21 cellular contexts compared by ENCODE assay signal in genomic region chr2:233754872-233755611, GRCh38. TPM values are rescaled to one million over a fixed set of nuclear protein-coding genes. Genes with fewer than 3 reads are reported as not detected.
A peak's percentile ranks its signal among the peaks of the same experiment; 100 is the strongest.
DNase-seq lines count a peak whose midpoint lies in the region; ATAC-seq, FAIRE-seq and TF ChIP-seq lines count a peak whose summit lies in the region.
"Had no signal": no experiment of that assay in that cellular context is flagged by ENCODE, and none has a peak within 500 bp of the region (broad histone marks: within the 10 kb centered on the region; RNA-seq: fewer than 3 reads in every experiment).

No MANE protein-coding gene starts in this region.

- no peak overlapping the region for H3K4me3 Mint-ChIP-seq in activated CD4-positive, alpha-beta T cell treated with anti-CD3 and anti-CD28 coated beads, Interleukin-2, amount 10 ng/mL, durations not matched to agents 24 days and 14 days
- H3K4me3 Mint-ChIP-seq: CD14-positive monocyte; CD4-positive, alpha-beta T cell; CD8-positive, alpha-beta memory T cell; HFFc6 had no signal

- no peaks in the 10 kb centered on the region for H3K27me3 Mint-ChIP-seq in activated CD4-positive, alpha-beta T cell treated with anti-CD3 and anti-CD28 coated beads, Interleukin-2, amount 10 ng/mL, durations not matched to agents 24 days and 14 days

- 99% methylated on average over 42 of the region's 44 CpGs for WGBS in A549 (ENCODE audit: missing lambda C conversion rate)
- 72% methylated on average over 31 to 41 of the region's 44 CpGs for WGBS in testis, 2 donors

- no peak for TF ChIP-seq RAD21 in A549 (conservative IDR thresholded peaks at IDR 0.05 in 1 of 2, IDR thresholded peaks at IDR 0.05 in 1 of 2)

- H3K27ac Mint-ChIP-seq in activated CD4-positive, alpha-beta T cell treated with anti-CD3 and anti-CD28 coated beads, Interleukin-2, amount 10 ng/mL, durations not matched to agents 24 days and 14 days: no peak overlapping the region
- H3K27ac Mint-ChIP-seq: CD14-positive monocyte; CD4-positive, alpha-beta T cell; CD8-positive, alpha-beta memory T cell; HFFc6 had no signal

- no peak for TF ChIP-seq POLR2A in A549 (IDR thresholded peaks at IDR 0.05; ENCODE audit: low read length)
- no peak for TF ChIP-seq POLR2A in testis (IDR thresholded peaks at IDR 0.05)

- H3K4me1 Mint-ChIP-seq in activated CD4-positive, alpha-beta T cell treated with anti-CD3 and anti-CD28 coated beads, Interleukin-2, amount 10 ng/mL, durations not matched to agents 24 days and 14 days: no peaks in the 10 kb centered on the region
- H3K4me1 Mint-ChIP-seq: CD14-positive monocyte; CD8-positive, alpha-beta memory T cell had no signal

- FAIRE-seq in A549 (lab: Jason Lieb, UNC): no peak
- FAIRE-seq: A204.1, D721Med, G401.6, H54 had no signal

- H3K27ac ChIP-seq in A549 (peak overlapping the region; percentile 91 to 94), testis (no peak overlapping the region), dorsolateral prefrontal cortex (no peak overlapping the region)
- H3K27ac ChIP-seq: BLaER1 treated with 17β-estradiol and CSF1 and Interleukin-3, amounts not matched to agents 10 nM and 100 nM had no signal

- no peaks in the 10 kb centered on the region for H3K36me3 ChIP-seq in testis (ENCODE audit: low read depth, missing control alignments)
- H3K36me3 ChIP-seq: BE2C, HAP-1 had no signal

- H3K9me3 ChIP-seq in A549 (peaks cover 55% of the 10 kb centered on the region), testis (no peaks in the 10 kb centered on the region)
- H3K9me3 ChIP-seq: BE2C had no signal

- no peaks in the 10 kb centered on the region for H3K27me3 ChIP-seq in testis
- peaks cover 0 to 2% (median 0%) of the 10 kb centered on the region in 45 donors for H3K27me3 ChIP-seq in dorsolateral prefrontal cortex
- H3K27me3 ChIP-seq: BE2C; BLaER1 treated with 17β-estradiol and CSF1 and Interleukin-3, amounts not matched to agents 10 nM and 100 nM had no signal

- DNase-seq in A549 (ENCODE audit: low read depth in 1 of 2, low spot score in 1 of 2) (no peak), left lobe of liver (ENCODE audit: low spot score) (no peak), testis (peak; percentile 82), dorsolateral prefrontal cortex (no peak)
- no peak for DNase-seq in activated CD4-positive, alpha-beta T cell treated with anti-CD3 and anti-CD28 coated beads, Interleukin-2, amount 10 ng/mL, durations not matched to agents 24 days and 14 days
- DNase-seq: ACHN; AML-193; BE2C; CD4-positive, alpha-beta T cell; CD8-positive, alpha-beta memory T cell; DMS 273 treated with DMSO at 0.1 percent for 48 hours; DND-41; GOT3; HFFc6 had no signal

- TF ChIP-seq CTCF in A549 (IDR thresholded peaks at IDR 0.05) (no peak), testis (IDR thresholded peaks at IDR 0.05) (no peak), dorsolateral prefrontal cortex (IDR thresholded peaks at IDR 0.05 in 54 of 56, conservative IDR thresholded peaks at IDR 0.05 in 2 of 56; ENCODE audit: low read depth in 1 of 56, partially characterized antibody in 56 of 56) (no peak)

- intact Hi-C loops in testis (cut with DNase I; ENCODE audit: low total_unique reads) (no loop called here), dorsolateral prefrontal cortex (cut with DNase I) (no loop called here)
- intact Hi-C loops in activated CD4-positive, alpha-beta T cell treated with anti-CD3 and anti-CD28 coated beads, Interleukin-2, amount 10 ng/mL, durations not matched to agents 24 days and 14 days (cut with micrococcal nuclease): no loop called here

- CTCF ChIA-PET in A549 (lab: Yijun Ruan, JAX): interaction anchor here (1.0 kb wide), 1 partner anchor 78 kb away, joined by 3 read pairs; no protein-coding TSS in a partner anchor

- H3K4me1 ChIP-seq in A549 (peaks cover 31% of the 10 kb centered on the region), testis (no peaks in the 10 kb centered on the region)
- H3K4me1 ChIP-seq: BE2C; BLaER1 treated with 17β-estradiol and CSF1 and Interleukin-3, amounts not matched to agents 10 nM and 100 nM had no signal

- ATAC-seq in A549: no peak
- ATAC-seq in left lobe of liver: peak; percentile 10

- TF ChIP-seq EP300 in A549 (IDR thresholded peaks at IDR 0.05): no peak

- H3K4me2 ChIP-seq in A549: no peak overlapping the region
- H3K4me2 ChIP-seq: BLaER1 treated with 17β-estradiol and CSF1 and Interleukin-3, amounts not matched to agents 10 nM and 100 nM had no signal

- H3K4me3 ChIP-seq in A549 (no peak overlapping the region), testis (peak overlapping the region; percentile 53 to 58), dorsolateral prefrontal cortex (no peak overlapping the region)
- H3K4me3 ChIP-seq: BLaER1 treated with 17β-estradiol and CSF1 and Interleukin-3, amounts not matched to agents 10 nM and 100 nM; HAP-1 had no signal

- no peaks in the 10 kb centered on the region for H3K36me3 Mint-ChIP-seq in activated CD4-positive, alpha-beta T cell treated with anti-CD3 and anti-CD28 coated beads, Interleukin-2, amount 10 ng/mL, durations not matched to agents 24 days and 14 days (ENCODE audit: low read depth)
- H3K36me3 Mint-ChIP-seq: CD14-positive monocyte had no signal

- POLR2A ChIA-PET in A549 (lab: Yijun Ruan, JAX): no interaction called here

- peaks cover 9% of the 10 kb centered on the region for H3K9me3 Mint-ChIP-seq in activated CD4-positive, alpha-beta T cell treated with anti-CD3 and anti-CD28 coated beads, Interleukin-2, amount 10 ng/mL, durations not matched to agents 24 days and 14 days

TF ChIP-seq in A549, 52 proteins besides CTCF, POLR2A, EP300 and RAD21 (continues in another document):
- no peak for TF ChIP-seq CBX8 (IDR thresholded peaks at IDR 0.05)

RNA-seq across cellular contexts. Expression of gene UGT1A1, which starts 5.0 kb away (rescaled TPM):
- polyA plus RNA-seq in A549 (2011; rRNA removed) (1.9 and 2.5 TPM in 2 replicates), A549 (2017; fragmentation: RNase III; extraction: RNeasy Plus Mini Kit Qiagen cat#74134 plus additional on column Dnase treatment) (1.4 to 2.0 TPM (median 1.9 TPM) in 3 replicates), testis (ENCODE audit: insufficient read depth, low read depth, low replicate concordance) (0.34 TPM)
- polyA plus RNA-seq in A549 (2012; cell fraction: cytosol; rRNA removed): 0.75 and 0.96 TPM in 2 replicates
- polyA plus RNA-seq in A549 (2012; cell fraction: nucleus; rRNA removed): 0.64 and 0.89 TPM in 2 replicates
- polyA minus RNA-seq in A549 (2011; rRNA and poly(A)+ RNA removed): 3.4 and 3.5 TPM in 2 replicates
- total RNA-seq in left lobe of liver (152 TPM), testis (under 1 TPM; 0.24 to 0.31 TPM), dorsolateral prefrontal cortex (not detected)
- not detected in 2 replicates for total RNA-seq in activated CD4-positive, alpha-beta T cell treated with anti-CD3 and anti-CD28 coated beads, Interleukin-2, amount 10 ng/mL, durations not matched to agents 24 days and 14 days
- total RNA-seq: CD4-positive, alpha-beta T cell; CD8-positive, alpha-beta memory T cell; HFFc6 had no signal
- polyA plus RNA-seq: CD14-positive monocyte; CD8-positive, alpha-beta memory T cell had no signal

RNA-seq across cellular contexts. Expression of gene MROH2A, which starts 23.1 kb away (rescaled TPM):
- polyA plus RNA-seq in A549 (2011; rRNA removed) (0.63 and 0.71 TPM in 2 replicates), A549 (2017; fragmentation: RNase III; extraction: RNeasy Plus Mini Kit Qiagen cat#74134 plus additional on column Dnase treatment) (0.04 to 0.28 TPM (median 0.10 TPM) in 3 replicates), testis (ENCODE audit: insufficient read depth, low read depth, low replicate concordance) (5.1 TPM)
- 0.25 and 0.26 TPM in 2 replicates for polyA plus RNA-seq in A549 (2012; cell fraction: cytosol; rRNA removed)
- polyA plus RNA-seq in A549 (2012; cell fraction: nucleus; rRNA removed): 0.30 and 0.58 TPM in 2 replicates
- 0.54 TPM in 1 of 2 replicates, not detected in the other for polyA minus RNA-seq in A549 (2011; rRNA and poly(A)+ RNA removed)
- total RNA-seq in left lobe of liver (6.6 TPM), testis (10 to 100 TPM in 1 of 2 donors, 1 to 10 TPM in 1; 5.3 to 10.7 TPM), dorsolateral prefrontal cortex (1 to 10 TPM in 1 of 120 experiments, under 1 TPM in 21, not detected in 98; 0.09 to 1.1 (median 0.24) TPM)
- total RNA-seq in activated CD4-positive, alpha-beta T cell treated with anti-CD3 and anti-CD28 coated beads, Interleukin-2, amount 10 ng/mL, durations not matched to agents 24 days and 14 days: not detected in 2 replicates
- total RNA-seq: CD4-positive, alpha-beta T cell; CD8-positive, alpha-beta memory T cell; HFFc6 had no signal
- polyA plus RNA-seq: CD14-positive monocyte; CD8-positive, alpha-beta memory T cell had no signal

RNA-seq across cellular contexts. Expression of gene UGT1A3, which starts 26.2 kb away (rescaled TPM):
- polyA plus RNA-seq in A549 (2011; rRNA removed) (0.39 and 0.49 TPM in 2 replicates), A549 (2017; fragmentation: RNase III; extraction: RNeasy Plus Mini Kit Qiagen cat#74134 plus additional on column Dnase treatment) (0.08 to 0.23 TPM (median 0.17 TPM) in 3 replicates), testis (ENCODE audit: insufficient read depth, low read depth, low replicate concordance) (not detected)
- polyA plus RNA-seq in A549 (2012; cell fraction: cytosol; rRNA removed): 0.05 and 0.06 TPM in 2 replicates
- polyA plus RNA-seq in A549 (2012; cell fraction: nucleus; rRNA removed): 0.07 and 0.09 TPM in 2 replicates
- 0.62 and 0.73 TPM in 2 replicates for polyA minus RNA-seq in A549 (2011; rRNA and poly(A)+ RNA removed)
- total RNA-seq in left lobe of liver (52.8 TPM), testis (not detected), dorsolateral prefrontal cortex (not detected)
- total RNA-seq in activated CD4-positive, alpha-beta T cell treated with anti-CD3 and anti-CD28 coated beads, Interleukin-2, amount 10 ng/mL, durations not matched to agents 24 days and 14 days: not detected in 2 replicates
- total RNA-seq: CD4-positive, alpha-beta T cell; CD8-positive, alpha-beta memory T cell; HFFc6 had no signal
- polyA plus RNA-seq: CD14-positive monocyte; CD8-positive, alpha-beta memory T cell had no signal

RNA-seq across cellular contexts. Expression of gene UGT1A4, which starts 36.5 kb away (rescaled TPM):
- polyA plus RNA-seq in A549 (2011; rRNA removed): 0.09 and 0.13 TPM in 2 replicates
- polyA plus RNA-seq in A549 (2012; cell fraction: cytosol; rRNA removed): 0.10 and 0.20 TPM in 2 replicates
- 0.30 and 0.43 TPM in 2 replicates for polyA plus RNA-seq in A549 (2012; cell fraction: nucleus; rRNA removed)
- 0.05 to 0.14 TPM (median 0.12 TPM) in 3 replicates for polyA plus RNA-seq in A549 (2017; fragmentation: RNase III; extraction: RNeasy Plus Mini Kit Qiagen cat#74134 plus additional on column Dnase treatment)
- polyA minus RNA-seq in A549 (2011; rRNA and poly(A)+ RNA removed): 1.4 and 1.6 TPM in 2 replicates
- total RNA-seq in left lobe of liver: 454 TPM
- total RNA-seq in testis: not detected
- polyA plus RNA-seq in testis (ENCODE audit: insufficient read depth, low read depth, low replicate concordance): 0.25 TPM
- total RNA-seq in dorsolateral prefrontal cortex: not detected
- not detected in 2 replicates for total RNA-seq in activated CD4-positive, alpha-beta T cell treated with anti-CD3 and anti-CD28 coated beads, Interleukin-2, amount 10 ng/mL, durations not matched to agents 24 days and 14 days
- total RNA-seq: CD4-positive, alpha-beta T cell; CD8-positive, alpha-beta memory T cell; HFFc6 had no signal
- polyA plus RNA-seq: CD14-positive monocyte; CD8-positive, alpha-beta memory T cell had no signal

RNA-seq across cellular contexts. Expression of gene UGT1A5, which starts 42.3 kb away (rescaled TPM):
- polyA plus RNA-seq in A549 (2011; rRNA removed) (0.05 TPM in 1 of 2 replicates, not detected in the other), A549 (2017; fragmentation: RNase III; extraction: RNeasy Plus Mini Kit Qiagen cat#74134 plus additional on column Dnase treatment) (0.12 TPM in 1 of 3 replicates, not detected in the others), testis (ENCODE audit: insufficient read depth, low read depth, low replicate concordance) (not detected)
- polyA plus RNA-seq in A549 (2012; cell fraction: cytosol; rRNA removed): 0.03 and 0.04 TPM in 2 replicates
- polyA plus RNA-seq in A549 (2012; cell fraction: nucleus; rRNA removed): 0.02 TPM in 1 of 2 replicates, not detected in the other
- 1.1 and 1.2 TPM in 2 replicates for polyA minus RNA-seq in A549 (2011; rRNA and poly(A)+ RNA removed)
- total RNA-seq in left lobe of liver (4.6 TPM), testis (under 1 TPM in 1 of 2 donors, not detected in 1; 0.16 TPM), dorsolateral prefrontal cortex (under 1 TPM in 1 of 120 experiments, not detected in 119; 0.19 TPM)
- total RNA-seq in activated CD4-positive, alpha-beta T cell treated with anti-CD3 and anti-CD28 coated beads, Interleukin-2, amount 10 ng/mL, durations not matched to agents 24 days and 14 days: not detected in 2 replicates
- total RNA-seq: CD4-positive, alpha-beta T cell; CD8-positive, alpha-beta memory T cell; HFFc6 had no signal
- polyA plus RNA-seq: CD14-positive monocyte; CD8-positive, alpha-beta memory T cell had no signal

Comparison
In these comparisons a context has a peak if more than half of its experiments do, and no peak if none do; other contexts are left out.
1. H3K27ac ChIP-seq: peak in A549 (2 of 2); none in testis (0 of 2) and dorsolateral prefrontal cortex (0 of 59).
2. H3K4me3 ChIP-seq: peak in testis (2 of 2); none in A549 (single experiment) and dorsolateral prefrontal cortex (0 of 59).
3. RNA of gene UGT1A1, which starts 5.0 kb away (total RNA-seq): 152 TPM in left lobe of liver (single experiment); 0.24 to 0.31 TPM in testis, not detected in dorsolateral prefrontal cortex and not detected in activated CD4-positive, alpha-beta T cell treated with anti-CD3 and anti-CD28 coated beads, Interleukin-2, amount 10 ng/mL, durations not matched to agents 24 days and 14 days; every median in the first group is over 100 times any median in the second.
4. RNA of gene UGT1A3, which starts 26.2 kb away (total RNA-seq): 52.8 TPM in left lobe of liver (single experiment); not detected in testis, not detected in dorsolateral prefrontal cortex and not detected in activated CD4-positive, alpha-beta T cell treated with anti-CD3 and anti-CD28 coated beads, Interleukin-2, amount 10 ng/mL, durations not matched to agents 24 days and 14 days; every median in the first group is over 10 times any median in the second.